In genomic region chr21:42681296-42682206, GRCh38 we compare ENCODE assay signal across 21 cellular contexts. TPM values are rescaled to one million over a fixed set of nuclear protein-coding genes. Genes with fewer than 3 reads are reported as not detected.
A peak's percentile ranks its signal among the peaks of the same experiment; 100 is the strongest.
DNase-seq lines count a peak whose midpoint lies in the region; ATAC-seq and TF ChIP-seq lines count a peak whose summit lies in the region.
"Had no signal": no experiment of that assay in that cellular context is flagged by ENCODE, and none has a peak within 500 bp of the region (broad histone marks: within the 10 kb centered on the region; RNA-seq: fewer than 3 reads in every experiment).

No MANE protein-coding gene starts in this region.

- H2BK120ac ChIP-seq in neuronal stem cell (ENCODE audit: low read depth, low read length), result no peak overlapping the region

- H3K27ac Mint-ChIP-seq in activated naive CD4-positive, alpha-beta T cell treated with anti-CD3 and anti-CD28 coated beads, Interleukin-2, amount 50 U/mL, for 72 hours, result peak overlapping the region in 1 of 2 donors; percentile 13
- H3K27ac Mint-ChIP-seq: memory B cell had no signal

- no peaks in the 10 kb centered on the region for H3K36me3 Mint-ChIP-seq in activated naive CD4-positive, alpha-beta T cell treated with anti-CD3 and anti-CD28 coated beads, Interleukin-2, amount 50 U/mL, for 72 hours
- H3K36me3 Mint-ChIP-seq: memory B cell had no signal

- peak; percentile 33 for DNase-seq in activated CD4-positive, alpha-beta T cell treated with anti-CD3 and anti-CD28 coated beads for 48 hours
- no peak for DNase-seq in activated CD4-positive, alpha-beta T cell treated with anti-CD3 and anti-CD28 coated beads for 1 hour
- DNase-seq in NCI-H2227 (lab: John Stamatoyannopoulos, UW; ENCODE audit: unreplicated experiment), result peak; percentile 56
- no peak for DNase-seq in activated naive CD4-positive, alpha-beta T cell treated with anti-CD3 and anti-CD28 coated beads, Interleukin-2, amount 50 U/mL, for 72 hours (ENCODE audit: low spot score in 2 of 2)
- peak; percentile 6 to 25 for DNase-seq in psoas muscle
- no peak for DNase-seq in vagina (ENCODE audit: extremely low spot score in 2 of 2)
- no peak for DNase-seq in neuronal stem cell (ENCODE audit: low spot score)
- DNase-seq in NCI-H2029 (lab: John Stamatoyannopoulos, UW), result no peak
- DNase-seq: DMS79 treated with DMSO at 0.1 percent for 48 hours; NCI-H1436 treated with DMSO at 0.1 percent for 48 hours; Right ventricle myocardium superior; stimulated activated CD4-positive, alpha-beta T cell treated with anti-CD3 and anti-CD28 coated beads, Interleukin-2, amount 100 ng/mL, for 48 hours; transverse colon had no signal

- H3K27me3 ChIP-seq in psoas muscle (ENCODE audit: insufficient read depth in 3 of 3, low read length in 2 of 3) (peaks cover 0 to 59% (median 5%) of the 10 kb centered on the region in 3 donors), vagina (no peaks in the 10 kb centered on the region), neuronal stem cell (ENCODE audit: control insufficient read depth in 3 of 3, insufficient read depth in 3 of 3, low read depth in 1 of 3, low read length in 3 of 3) (no peaks in the 10 kb centered on the region)
- H3K27me3 ChIP-seq: cardiac muscle cell, transverse colon had no signal

- no peak overlapping the region for H3K4me2 ChIP-seq in neuronal stem cell (ENCODE audit: insufficient read depth, low read length, poor library complexity, severe bottlenecking)

- H3K36me3 ChIP-seq in psoas muscle (ENCODE audit: insufficient read depth in 1 of 2, low read depth in 1 of 2) (no peaks in the 10 kb centered on the region), vagina (no peaks in the 10 kb centered on the region), neuronal stem cell (replicated peaks in 1 of 2; ENCODE audit: control insufficient read depth in 2 of 2, insufficient read depth in 2 of 2, low read length in 2 of 2) (peaks cover 9% of the 10 kb centered on the region in 2 donors)
- H3K36me3 ChIP-seq: BLaER1, cardiac muscle cell, HAP-1, heart left ventricle had no signal

- 94 to 95% (median 95%) methylated on average over 24 of the region's 24 CpGs for WGBS in psoas muscle, 3 donors
- WGBS in neuronal stem cell (ENCODE audit: extremely low coverage in 2 of 2, insufficient read length in 2 of 2, insufficient replicate concordance in 1 of 2), 2 donors, result 100% methylated on average over 1 of the region's 24 CpGs; no CpG with 5 or more reads in 1 of the 2 donors

- H3K9me3 ChIP-seq in psoas muscle (no peaks in the 10 kb centered on the region), vagina (no peaks in the 10 kb centered on the region), neuronal stem cell (replicated peaks in 1 of 2; ENCODE audit: control insufficient read depth in 2 of 2, insufficient read depth in 1 of 2, low read depth in 1 of 2, low read length in 2 of 2) (peaks cover 0 to 5% of the 10 kb centered on the region in 2 donors)
- H3K9me3 ChIP-seq: BLaER1, HAP-1, heart left ventricle, transverse colon had no signal

- H3K4ac ChIP-seq in neuronal stem cell (ENCODE audit: low read length), result no peak overlapping the region

- intact Hi-C loops in psoas muscle (cut with DNase I), result no loop called here
- intact Hi-C loops in vagina (cut with DNase I), result no loop called here

- no peak overlapping the region for H4K91ac ChIP-seq in neuronal stem cell (ENCODE audit: low read depth, low read length, poor library complexity)

- no peak overlapping the region for H2AK5ac ChIP-seq in neuronal stem cell (ENCODE audit: low read depth, low read length)

- H3K18ac ChIP-seq in neuronal stem cell (ENCODE audit: low read length), result no peak overlapping the region

- H4K8ac ChIP-seq in neuronal stem cell (ENCODE audit: low read depth, low read length), result no peak overlapping the region

- H3K4me1 ChIP-seq in psoas muscle, result no peaks in the 10 kb centered on the region
- H3K4me1 ChIP-seq in vagina, result peaks cover 9% of the 10 kb centered on the region
- H3K4me1 ChIP-seq in neuronal stem cell (ENCODE audit: control insufficient read depth in 2 of 2, insufficient read depth in 1 of 2, low read depth in 1 of 2, low read length in 2 of 2), result peaks cover 0 to under 1% of the 10 kb centered on the region in 2 donors
- H3K4me1 ChIP-seq: HAP-1 had no signal

- H2BK15ac ChIP-seq in neuronal stem cell (ENCODE audit: low read length), result no peak overlapping the region

- no peak overlapping the region for H2AFZ ChIP-seq in neuronal stem cell (ENCODE audit: low read length)

- H3K9ac ChIP-seq in neuronal stem cell (ENCODE audit: low read depth, low read length, poor library complexity), result no peak overlapping the region
- H3K9ac ChIP-seq: BLaER1 had no signal

- no peak overlapping the region for H3K14ac ChIP-seq in neuronal stem cell (ENCODE audit: low read length)

- TF ChIP-seq CTCF in psoas muscle (IDR thresholded peaks at IDR 0.05), result no peak
- TF ChIP-seq CTCF in vagina (IDR thresholded peaks at IDR 0.05), result no peak

- TF ChIP-seq POLR2A in vagina (IDR thresholded peaks at IDR 0.05), result no peak

- no peaks in the 10 kb centered on the region for H3K79me1 ChIP-seq in neuronal stem cell (ENCODE audit: low read depth, low read length)

- no peak overlapping the region for H2BK12ac ChIP-seq in neuronal stem cell (ENCODE audit: low read length)

- H2BK5ac ChIP-seq in neuronal stem cell (ENCODE audit: low read length), result no peak overlapping the region

- no peaks in the 10 kb centered on the region for H3K9me3 Mint-ChIP-seq in activated naive CD4-positive, alpha-beta T cell treated with anti-CD3 and anti-CD28 coated beads, Interleukin-2, amount 50 U/mL, for 72 hours
- H3K9me3 Mint-ChIP-seq: memory B cell had no signal

- H3K27ac ChIP-seq in psoas muscle, result no peak overlapping the region
- H3K27ac ChIP-seq in vagina, result no peak overlapping the region
- no peak overlapping the region for H3K27ac ChIP-seq in neuronal stem cell (replicated peaks; ENCODE audit: low read length)
- H3K27ac ChIP-seq: BLaER1, cardiac muscle cell, heart left ventricle, transverse colon had no signal

- no peak overlapping the region for H3K23ac ChIP-seq in neuronal stem cell (ENCODE audit: low read depth, low read length, poor library complexity)

- ATAC-seq in activated naive CD4-positive, alpha-beta T cell treated with anti-CD3 and anti-CD28 coated beads, Interleukin-2, amount 50 U/mL, for 72 hours, result peak; percentile 29 to 37
- no peak for ATAC-seq in psoas muscle
- ATAC-seq: heart left ventricle, right cardiac atrium had no signal

- H3K4me3 ChIP-seq in psoas muscle (no peak overlapping the region), vagina (no peak overlapping the region), neuronal stem cell (ENCODE audit: low read length in 2 of 2) (no peak overlapping the region)
- H3K4me3 ChIP-seq: BLaER1, cardiac muscle cell, HAP-1, heart left ventricle, transverse colon had no signal

RNA-seq across cellular contexts. Expression of gene PDE9A, which starts 28.1 kb away (rescaled TPM):
- 1 to 10 TPM; 4.2 to 7.9 TPM for total RNA-seq in activated naive CD4-positive, alpha-beta T cell treated with anti-CD3 and anti-CD28 coated beads, Interleukin-2, amount 50 U/mL, for 72 hours
- total RNA-seq in psoas muscle (1 to 10 TPM; 1.4 to 4.3 (median 1.8) TPM), vagina (9.6 TPM)
- 1 to 10 TPM; 1.2 to 1.8 (median 1.8) TPM for polyA plus RNA-seq in psoas muscle
- 44.9 TPM for polyA plus RNA-seq in neuronal stem cell (2013, experiment 1 of 2)
- polyA plus RNA-seq in neuronal stem cell (2013, experiment 2 of 2), result 45.6 TPM
- total RNA-seq: A172, LHCN-M2 had no signal

Comparison
In these comparisons a context has a peak if more than half of its experiments do, and no peak if none do; other contexts are left out.
1. DNase-seq: peak in activated CD4-positive, alpha-beta T cell treated with anti-CD3 and anti-CD28 coated beads for 48 hours (single experiment), NCI-H2227 (single experiment) and psoas muscle (2 of 2); none in activated CD4-positive, alpha-beta T cell treated with anti-CD3 and anti-CD28 coated beads for 1 hour (single experiment), activated naive CD4-positive, alpha-beta T cell treated with anti-CD3 and anti-CD28 coated beads, Interleukin-2, amount 50 U/mL, for 72 hours (0 of 2), vagina (0 of 2), neuronal stem cell (single experiment) and NCI-H2029 (single experiment).
2. ATAC-seq: peak in activated naive CD4-positive, alpha-beta T cell treated with anti-CD3 and anti-CD28 coated beads, Interleukin-2, amount 50 U/mL, for 72 hours (2 of 2); none in psoas muscle (0 of 4).